Comparison of ENCODE assay signal across 9 cellular contexts in the genomic region with DNA sequence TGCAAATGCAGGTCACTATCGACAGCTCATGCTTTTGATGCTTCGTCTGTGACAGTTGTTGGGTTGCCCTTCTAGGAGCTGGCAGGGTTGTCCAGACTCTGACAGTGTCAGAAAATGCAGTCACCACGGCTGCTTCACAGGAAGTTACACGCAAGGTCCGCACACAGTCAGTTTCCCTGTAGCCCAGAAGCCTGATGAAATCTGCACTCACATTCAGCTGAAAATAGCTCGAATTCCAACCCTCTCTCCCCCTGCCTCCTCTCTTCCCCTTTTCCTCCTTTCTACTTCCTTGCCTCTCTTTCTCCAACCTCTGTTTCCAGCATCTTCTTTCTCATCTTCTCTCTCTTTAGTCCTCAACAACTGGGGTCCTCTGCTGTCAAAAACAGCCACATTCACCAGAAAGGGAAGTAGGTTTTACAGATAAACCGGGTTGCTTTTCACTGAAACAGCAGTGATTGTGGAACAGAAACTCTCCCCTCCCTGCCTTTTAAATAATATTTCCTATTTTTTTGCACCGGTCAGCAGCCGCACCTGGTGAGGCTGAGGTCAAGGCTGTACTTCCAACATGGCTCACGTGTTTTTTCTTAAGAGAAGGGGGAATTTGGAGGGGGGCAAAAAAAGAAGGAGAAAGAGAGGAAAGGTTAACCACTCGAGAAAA.
DNase-seq lines count a peak whose midpoint lies in the region; ATAC-seq and TF ChIP-seq lines count a peak whose summit lies in the region.
"Had no signal": no experiment of that assay in that cellular context is flagged by ENCODE, and none has a peak within 500 bp of the region (broad histone marks: within the 10 kb centered on the region; RNA-seq: fewer than 3 reads in every experiment).

No MANE protein-coding gene starts in this region.

- no peaks in the 10 kb centered on the region for H3K36me3 Mint-ChIP-seq in Caco-2 (ENCODE audit: insufficient read depth, unreplicated experiment)
- peaks cover 2% of the 10 kb centered on the region for H3K36me3 Mint-ChIP-seq in central memory CD8-positive, alpha-beta T cell (ENCODE audit: insufficient read depth)
- no peaks in the 10 kb centered on the region for H3K36me3 Mint-ChIP-seq in mesothelial cell of epicardium

- TF ChIP-seq CTCF in Caco-2 (IDR thresholded peaks at IDR 0.05; ENCODE audit: insufficient read depth in 1 of 2, low read depth in 1 of 2, low read length in 1 of 2, severe bottlenecking in 1 of 2, unreplicated experiment in 1 of 2) (no peak), mesothelial cell of epicardium (IDR thresholded peaks at IDR 0.05; ENCODE audit: unreplicated experiment) (no peak)

- H3K4me1 ChIP-seq in Caco-2, result peaks cover 15% of the 10 kb centered on the region

- ATAC-seq in HG03095 (IDR thresholded peaks at IDR 0.05; ENCODE audit: unreplicated experiment) (peak; percentile 32), GM21367 (IDR thresholded peaks at IDR 0.05; ENCODE audit: unreplicated experiment) (no peak)
- no peak for ATAC-seq in central memory CD8-positive, alpha-beta T cell (replicated peaks; ENCODE audit: extremely low read depth, poor library complexity, severe bottlenecking)

- BruUV-seq in Caco-2 (replicated peaks; lab: Mats Ljungman, UMichigan), result no TSS peak

- peak overlapping the region; percentile 21 for H3K4me3 Mint-ChIP-seq in Caco-2 (ENCODE audit: unreplicated experiment)
- H3K4me3 Mint-ChIP-seq in central memory CD8-positive, alpha-beta T cell, result peak overlapping the region; percentile 10
- H3K4me3 Mint-ChIP-seq in mesothelial cell of epicardium, result no peak overlapping the region
- H3K4me3 Mint-ChIP-seq: activated T-cell treated with anti-CD3 and anti-CD28 coated beads, Interleukin-2, amount 50 U/mL, for 24 hours had no signal

- H3K4me1 Mint-ChIP-seq in Caco-2 (ENCODE audit: low read depth, unreplicated experiment), result peaks cover 18% of the 10 kb centered on the region
- peaks cover 5% of the 10 kb centered on the region for H3K4me1 Mint-ChIP-seq in central memory CD8-positive, alpha-beta T cell
- H3K4me1 Mint-ChIP-seq in mesothelial cell of epicardium, result peaks cover 66% of the 10 kb centered on the region

- H3K9me3 Mint-ChIP-seq in Caco-2 (ENCODE audit: unreplicated experiment) (no peaks in the 10 kb centered on the region), mesothelial cell of epicardium (no peaks in the 10 kb centered on the region)
- H3K9me3 Mint-ChIP-seq in central memory CD8-positive, alpha-beta T cell, result no peaks in the 10 kb centered on the region
- H3K9me3 Mint-ChIP-seq: activated T-cell treated with anti-CD3 and anti-CD28 coated beads, Interleukin-2, amount 50 U/mL, for 24 hours had no signal

- DNase-seq in Caco-2 (no peak), mesothelial cell of epicardium (ENCODE audit: low spot score in 2 of 2, unreplicated experiment in 2 of 2) (no peak), SW 1271 (lab: John Stamatoyannopoulos, UW) (no peak), NCI-H1048 (lab: John Stamatoyannopoulos, UW) (no peak), GF-D8 (lab: John Stamatoyannopoulos, UW) (no peak)
- DNase-seq in central memory CD8-positive, alpha-beta T cell (ENCODE audit: low spot score in 2 of 2), result no peak
- DNase-seq: activated T-cell treated with anti-CD3 and anti-CD28 coated beads, Interleukin-2, amount 50 U/mL, for 24 hours had no signal

- POLR2A ChIA-PET in Caco-2 (lab: Charles Lee), result no interaction called here

- no peaks in the 10 kb centered on the region for H3K36me3 ChIP-seq in Caco-2 (ENCODE audit: control insufficient read depth, insufficient read depth, low read length)

- no peaks in the 10 kb centered on the region for H3K27me3 Mint-ChIP-seq in Caco-2 (ENCODE audit: insufficient read depth, unreplicated experiment)
- H3K27me3 Mint-ChIP-seq in central memory CD8-positive, alpha-beta T cell, result peaks cover 28% of the 10 kb centered on the region
- H3K27me3 Mint-ChIP-seq in mesothelial cell of epicardium (ENCODE audit: low read depth), result no peaks in the 10 kb centered on the region

- no peak overlapping the region for H3K4me3 ChIP-seq in Caco-2 (ENCODE audit: low read depth, low read length)

- H3K27ac Mint-ChIP-seq in Caco-2 (ENCODE audit: unreplicated experiment) (peak overlapping the region; percentile 37), mesothelial cell of epicardium (peak overlapping the region; percentile 91)
- H3K27ac Mint-ChIP-seq in central memory CD8-positive, alpha-beta T cell (ENCODE audit: low read depth), result no peak overlapping the region
- H3K27ac Mint-ChIP-seq: activated T-cell treated with anti-CD3 and anti-CD28 coated beads, Interleukin-2, amount 50 U/mL, for 24 hours had no signal

- H3K27me3 ChIP-seq in Caco-2 (replicated peaks; ENCODE audit: control insufficient read depth, insufficient read depth, low read length), result no peaks in the 10 kb centered on the region

- intact Hi-C loops in Caco-2 (cut with micrococcal nuclease; ENCODE audit: unreplicated experiment), result no loop called here

- no peaks in the 10 kb centered on the region for H3K9me3 ChIP-seq in Caco-2

- CTCF ChIA-PET in Caco-2 (lab: Charles Lee), result interaction anchor here (0.6 kb wide), 1 partner anchor 113 kb away, joined by 3 read pairs; no protein-coding TSS in a partner anchor
